1 cellular context compared by ENCODE assay signal in the genomic region with DNA sequence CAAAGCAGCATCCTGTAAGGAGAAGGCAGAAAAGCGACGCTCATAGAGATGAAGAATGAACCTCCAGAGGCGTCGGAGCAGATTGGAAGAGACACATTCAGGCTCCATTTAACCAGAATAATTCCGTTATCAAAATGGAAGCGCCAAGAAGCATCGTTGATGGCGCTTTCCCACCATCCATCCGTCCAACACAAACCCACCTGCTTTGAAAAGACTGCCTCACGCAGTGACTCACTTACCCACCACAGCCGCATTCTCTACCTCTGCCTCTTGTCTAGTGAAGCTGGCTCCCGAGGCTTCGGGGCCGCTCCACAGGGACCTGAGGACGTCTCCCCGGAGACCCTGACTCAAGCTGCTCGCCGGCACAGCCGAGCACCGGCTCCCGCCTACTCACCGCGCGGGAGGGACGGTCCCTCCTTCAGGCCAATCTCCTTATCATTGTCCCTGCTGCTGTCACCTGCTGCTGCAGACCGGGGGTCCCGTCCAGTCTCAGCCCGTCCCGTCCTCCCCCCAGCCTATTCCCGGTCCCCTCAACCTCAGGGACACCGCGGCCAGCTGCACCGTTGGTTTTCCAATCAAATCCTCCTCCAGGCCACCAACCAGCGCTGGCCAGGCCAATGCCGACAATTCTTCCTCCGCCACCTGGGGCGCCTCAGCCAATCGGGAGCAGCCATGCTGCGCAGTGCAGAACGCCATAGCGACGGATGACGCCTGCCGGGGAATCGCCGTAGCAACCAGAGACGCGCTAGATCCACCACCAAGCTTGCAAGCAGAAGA.
A peak's percentile ranks its signal among the peaks of the same experiment; 100 is the strongest.
TF ChIP-seq lines count a peak whose summit lies in the region.

A gene with protein sequence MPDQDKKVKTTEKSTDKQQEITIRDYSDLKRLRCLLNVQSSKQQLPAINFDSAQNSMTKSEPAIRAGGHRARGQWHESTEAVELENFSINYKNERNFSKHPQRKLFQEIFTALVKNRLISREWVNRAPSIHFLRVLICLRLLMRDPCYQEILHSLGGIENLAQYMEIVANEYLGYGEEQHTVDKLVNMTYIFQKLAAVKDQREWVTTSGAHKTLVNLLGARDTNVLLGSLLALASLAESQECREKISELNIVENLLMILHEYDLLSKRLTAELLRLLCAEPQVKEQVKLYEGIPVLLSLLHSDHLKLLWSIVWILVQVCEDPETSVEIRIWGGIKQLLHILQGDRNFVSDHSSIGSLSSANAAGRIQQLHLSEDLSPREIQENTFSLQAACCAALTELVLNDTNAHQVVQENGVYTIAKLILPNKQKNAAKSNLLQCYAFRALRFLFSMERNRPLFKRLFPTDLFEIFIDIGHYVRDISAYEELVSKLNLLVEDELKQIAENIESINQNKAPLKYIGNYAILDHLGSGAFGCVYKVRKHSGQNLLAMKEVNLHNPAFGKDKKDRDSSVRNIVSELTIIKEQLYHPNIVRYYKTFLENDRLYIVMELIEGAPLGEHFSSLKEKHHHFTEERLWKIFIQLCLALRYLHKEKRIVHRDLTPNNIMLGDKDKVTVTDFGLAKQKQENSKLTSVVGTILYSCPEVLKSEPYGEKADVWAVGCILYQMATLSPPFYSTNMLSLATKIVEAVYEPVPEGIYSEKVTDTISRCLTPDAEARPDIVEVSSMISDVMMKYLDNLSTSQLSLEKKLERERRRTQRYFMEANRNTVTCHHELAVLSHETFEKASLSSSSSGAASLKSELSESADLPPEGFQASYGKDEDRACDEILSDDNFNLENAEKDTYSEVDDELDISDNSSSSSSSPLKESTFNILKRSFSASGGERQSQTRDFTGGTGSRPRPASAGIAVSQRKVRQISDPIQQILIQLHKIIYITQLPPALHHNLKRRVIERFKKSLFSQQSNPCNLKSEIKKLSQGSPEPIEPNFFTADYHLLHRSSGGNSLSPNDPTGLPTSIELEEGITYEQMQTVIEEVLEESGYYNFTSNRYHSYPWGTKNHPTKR (minus strand): TSS at position 553 of the 777 bp plus-strand sequence. CDS start 16,501 bp downstream, outside the sequence.

TF ChIP-seq in HEK293, 187 proteins besides CTCF, POLR2A, EP300 and RAD21 (continues in another document):
- TF ChIP-seq ZBTB20 (tag by site-specific recombination; IDR thresholded peaks at IDR 0.05) = peak; percentile 42; the same call in 1 of the 2 replicates
- TF ChIP-seq, protein P1, sequence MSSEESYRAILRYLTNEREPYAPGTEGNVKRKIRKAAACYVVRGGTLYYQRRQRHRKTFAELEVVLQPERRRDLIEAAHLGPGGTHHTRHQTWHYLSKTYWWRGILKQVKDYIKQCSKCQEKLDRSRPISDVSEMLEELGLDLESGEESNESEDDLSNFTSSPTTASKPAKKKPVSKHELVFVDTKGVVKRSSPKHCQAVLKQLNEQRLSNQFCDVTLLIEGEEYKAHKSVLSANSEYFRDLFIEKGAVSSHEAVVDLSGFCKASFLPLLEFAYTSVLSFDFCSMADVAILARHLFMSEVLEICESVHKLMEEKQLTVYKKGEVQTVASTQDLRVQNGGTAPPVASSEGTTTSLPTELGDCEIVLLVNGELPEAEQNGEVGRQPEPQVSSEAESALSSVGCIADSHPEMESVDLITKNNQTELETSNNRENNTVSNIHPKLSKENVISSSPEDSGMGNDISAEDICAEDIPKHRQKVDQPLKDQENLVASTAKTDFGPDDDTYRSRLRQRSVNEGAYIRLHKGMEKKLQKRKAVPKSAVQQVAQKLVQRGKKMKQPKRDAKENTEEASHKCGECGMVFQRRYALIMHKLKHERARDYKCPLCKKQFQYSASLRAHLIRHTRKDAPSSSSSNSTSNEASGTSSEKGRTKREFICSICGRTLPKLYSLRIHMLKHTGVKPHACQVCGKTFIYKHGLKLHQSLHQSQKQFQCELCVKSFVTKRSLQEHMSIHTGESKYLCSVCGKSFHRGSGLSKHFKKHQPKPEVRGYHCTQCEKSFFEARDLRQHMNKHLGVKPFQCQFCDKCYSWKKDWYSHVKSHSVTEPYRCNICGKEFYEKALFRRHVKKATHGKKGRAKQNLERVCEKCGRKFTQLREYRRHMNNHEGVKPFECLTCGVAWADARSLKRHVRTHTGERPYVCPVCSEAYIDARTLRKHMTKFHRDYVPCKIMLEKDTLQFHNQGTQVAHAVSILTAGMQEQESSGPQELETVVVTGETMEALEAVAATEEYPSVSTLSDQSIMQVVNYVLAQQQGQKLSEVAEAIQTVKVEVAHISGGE (tag by site-specific recombination; conservative IDR thresholded peaks at IDR 0.05; ENCODE audit: low read depth) = peak; percentile 74
- TF ChIP-seq RBAK (tag by site-specific recombination; IDR thresholded peaks at IDR 0.05) = no peak
- TF ChIP-seq ZNF423 (tag by site-specific recombination; IDR thresholded peaks at IDR 0.05) = no peak
- no peak for TF ChIP-seq ZNF529 (tag by site-specific recombination; IDR thresholded peaks at IDR 0.05; ENCODE audit: insufficient replicate concordance)
- TF ChIP-seq, protein P2, sequence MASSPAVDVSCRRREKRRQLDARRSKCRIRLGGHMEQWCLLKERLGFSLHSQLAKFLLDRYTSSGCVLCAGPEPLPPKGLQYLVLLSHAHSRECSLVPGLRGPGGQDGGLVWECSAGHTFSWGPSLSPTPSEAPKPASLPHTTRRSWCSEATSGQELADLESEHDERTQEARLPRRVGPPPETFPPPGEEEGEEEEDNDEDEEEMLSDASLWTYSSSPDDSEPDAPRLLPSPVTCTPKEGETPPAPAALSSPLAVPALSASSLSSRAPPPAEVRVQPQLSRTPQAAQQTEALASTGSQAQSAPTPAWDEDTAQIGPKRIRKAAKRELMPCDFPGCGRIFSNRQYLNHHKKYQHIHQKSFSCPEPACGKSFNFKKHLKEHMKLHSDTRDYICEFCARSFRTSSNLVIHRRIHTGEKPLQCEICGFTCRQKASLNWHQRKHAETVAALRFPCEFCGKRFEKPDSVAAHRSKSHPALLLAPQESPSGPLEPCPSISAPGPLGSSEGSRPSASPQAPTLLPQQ (tag by site-specific recombination; IDR thresholded peaks at IDR 0.05) = no peak
- TF ChIP-seq ZNF211 (tag by site-specific recombination; IDR thresholded peaks at IDR 0.05; ENCODE audit: low read depth) = no peak
- TF ChIP-seq, protein P3, sequence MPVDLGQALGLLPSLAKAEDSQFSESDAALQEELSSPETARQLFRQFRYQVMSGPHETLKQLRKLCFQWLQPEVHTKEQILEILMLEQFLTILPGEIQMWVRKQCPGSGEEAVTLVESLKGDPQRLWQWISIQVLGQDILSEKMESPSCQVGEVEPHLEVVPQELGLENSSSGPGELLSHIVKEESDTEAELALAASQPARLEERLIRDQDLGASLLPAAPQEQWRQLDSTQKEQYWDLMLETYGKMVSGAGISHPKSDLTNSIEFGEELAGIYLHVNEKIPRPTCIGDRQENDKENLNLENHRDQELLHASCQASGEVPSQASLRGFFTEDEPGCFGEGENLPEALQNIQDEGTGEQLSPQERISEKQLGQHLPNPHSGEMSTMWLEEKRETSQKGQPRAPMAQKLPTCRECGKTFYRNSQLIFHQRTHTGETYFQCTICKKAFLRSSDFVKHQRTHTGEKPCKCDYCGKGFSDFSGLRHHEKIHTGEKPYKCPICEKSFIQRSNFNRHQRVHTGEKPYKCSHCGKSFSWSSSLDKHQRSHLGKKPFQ (tag by site-specific recombination; IDR thresholded peaks at IDR 0.05) = no peak
- TF ChIP-seq ZNF324 (tag by site-specific recombination; IDR thresholded peaks at IDR 0.05) = no peak
- TF ChIP-seq, protein P4, sequence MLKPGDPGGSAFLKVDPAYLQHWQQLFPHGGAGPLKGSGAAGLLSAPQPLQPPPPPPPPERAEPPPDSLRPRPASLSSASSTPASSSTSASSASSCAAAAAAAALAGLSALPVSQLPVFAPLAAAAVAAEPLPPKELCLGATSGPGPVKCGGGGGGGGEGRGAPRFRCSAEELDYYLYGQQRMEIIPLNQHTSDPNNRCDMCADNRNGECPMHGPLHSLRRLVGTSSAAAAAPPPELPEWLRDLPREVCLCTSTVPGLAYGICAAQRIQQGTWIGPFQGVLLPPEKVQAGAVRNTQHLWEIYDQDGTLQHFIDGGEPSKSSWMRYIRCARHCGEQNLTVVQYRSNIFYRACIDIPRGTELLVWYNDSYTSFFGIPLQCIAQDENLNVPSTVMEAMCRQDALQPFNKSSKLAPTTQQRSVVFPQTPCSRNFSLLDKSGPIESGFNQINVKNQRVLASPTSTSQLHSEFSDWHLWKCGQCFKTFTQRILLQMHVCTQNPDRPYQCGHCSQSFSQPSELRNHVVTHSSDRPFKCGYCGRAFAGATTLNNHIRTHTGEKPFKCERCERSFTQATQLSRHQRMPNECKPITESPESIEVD (tag by site-specific recombination; IDR thresholded peaks at IDR 0.05) = no peak
- TF ChIP-seq, protein P5, sequence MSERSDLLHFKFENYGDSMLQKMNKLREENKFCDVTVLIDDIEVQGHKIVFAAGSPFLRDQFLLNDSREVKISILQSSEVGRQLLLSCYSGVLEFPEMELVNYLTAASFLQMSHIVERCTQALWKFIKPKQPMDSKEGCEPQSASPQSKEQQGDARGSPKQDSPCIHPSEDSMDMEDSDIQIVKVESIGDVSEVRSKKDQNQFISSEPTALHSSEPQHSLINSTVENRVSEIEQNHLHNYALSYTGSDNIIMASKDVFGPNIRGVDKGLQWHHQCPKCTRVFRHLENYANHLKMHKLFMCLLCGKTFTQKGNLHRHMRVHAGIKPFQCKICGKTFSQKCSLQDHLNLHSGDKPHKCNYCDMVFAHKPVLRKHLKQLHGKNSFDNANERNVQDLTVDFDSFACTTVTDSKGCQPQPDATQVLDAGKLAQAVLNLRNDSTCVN (tag by site-specific recombination; optimal IDR thresholded peaks at IDR 0.05) = no peak
- no peak for TF ChIP-seq WT1 (tag by site-specific recombination; IDR thresholded peaks at IDR 0.05)
- TF ChIP-seq KLF16 (tag by site-specific recombination; IDR thresholded peaks at IDR 0.05) = no peak
- no peak for TF ChIP-seq ZNF530 (tag by site-specific recombination; IDR thresholded peaks at IDR 0.05; ENCODE audit: low read depth)
- TF ChIP-seq, protein P6, sequence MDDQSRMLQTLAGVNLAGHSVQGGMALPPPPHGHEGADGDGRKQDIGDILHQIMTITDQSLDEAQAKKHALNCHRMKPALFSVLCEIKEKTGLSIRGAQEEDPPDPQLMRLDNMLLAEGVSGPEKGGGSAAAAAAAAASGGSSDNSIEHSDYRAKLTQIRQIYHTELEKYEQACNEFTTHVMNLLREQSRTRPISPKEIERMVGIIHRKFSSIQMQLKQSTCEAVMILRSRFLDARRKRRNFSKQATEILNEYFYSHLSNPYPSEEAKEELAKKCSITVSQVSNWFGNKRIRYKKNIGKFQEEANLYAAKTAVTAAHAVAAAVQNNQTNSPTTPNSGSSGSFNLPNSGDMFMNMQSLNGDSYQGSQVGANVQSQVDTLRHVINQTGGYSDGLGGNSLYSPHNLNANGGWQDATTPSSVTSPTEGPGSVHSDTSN (CRISPR knock-in tag; IDR thresholded peaks at IDR 0.05) = no peak
- no peak for TF ChIP-seq ZNF140 (tag by site-specific recombination; IDR thresholded peaks at IDR 0.05)
- no peak for TF ChIP-seq ZNF157 (tag by site-specific recombination; IDR thresholded peaks at IDR 0.05)
- TF ChIP-seq ZNF792 (tag by site-specific recombination; IDR thresholded peaks at IDR 0.05) = no peak
- TF ChIP-seq ZBTB7A (tag by site-specific recombination; IDR thresholded peaks at IDR 0.05; ENCODE audit: low read depth) = no peak
- TF ChIP-seq OSR2 (tag by site-specific recombination; IDR thresholded peaks at IDR 0.05) = no peak
- TF ChIP-seq ZNF266 (tag by site-specific recombination; IDR thresholded peaks at IDR 0.05; ENCODE audit: low read depth) = no peak
- TF ChIP-seq ZNF621 (tag by site-specific recombination; IDR thresholded peaks at IDR 0.05) = 0 out of 2 replicates have a peak, but pooled peaks have one; percentile 25
- no peak for TF ChIP-seq ZNF785 (tag by site-specific recombination; IDR thresholded peaks at IDR 0.05)
- no peak for TF ChIP-seq KLF1 (tag by site-specific recombination; IDR thresholded peaks at IDR 0.05)
- TF ChIP-seq BCL11A (tag by site-specific recombination; IDR thresholded peaks at IDR 0.05; ENCODE audit: low read depth) = no peak
- TF ChIP-seq ZNF549 (tag by site-specific recombination; IDR thresholded peaks at IDR 0.05) = no peak
- no peak for TF ChIP-seq ZNF366 (tag by site-specific recombination; conservative IDR thresholded peaks at IDR 0.05)
- no peak for TF ChIP-seq ZBTB1 (tag by site-specific recombination; IDR thresholded peaks at IDR 0.05)
- TF ChIP-seq ZNF10 (tag by site-specific recombination; IDR thresholded peaks at IDR 0.05) = no peak
- TF ChIP-seq, protein P7, sequence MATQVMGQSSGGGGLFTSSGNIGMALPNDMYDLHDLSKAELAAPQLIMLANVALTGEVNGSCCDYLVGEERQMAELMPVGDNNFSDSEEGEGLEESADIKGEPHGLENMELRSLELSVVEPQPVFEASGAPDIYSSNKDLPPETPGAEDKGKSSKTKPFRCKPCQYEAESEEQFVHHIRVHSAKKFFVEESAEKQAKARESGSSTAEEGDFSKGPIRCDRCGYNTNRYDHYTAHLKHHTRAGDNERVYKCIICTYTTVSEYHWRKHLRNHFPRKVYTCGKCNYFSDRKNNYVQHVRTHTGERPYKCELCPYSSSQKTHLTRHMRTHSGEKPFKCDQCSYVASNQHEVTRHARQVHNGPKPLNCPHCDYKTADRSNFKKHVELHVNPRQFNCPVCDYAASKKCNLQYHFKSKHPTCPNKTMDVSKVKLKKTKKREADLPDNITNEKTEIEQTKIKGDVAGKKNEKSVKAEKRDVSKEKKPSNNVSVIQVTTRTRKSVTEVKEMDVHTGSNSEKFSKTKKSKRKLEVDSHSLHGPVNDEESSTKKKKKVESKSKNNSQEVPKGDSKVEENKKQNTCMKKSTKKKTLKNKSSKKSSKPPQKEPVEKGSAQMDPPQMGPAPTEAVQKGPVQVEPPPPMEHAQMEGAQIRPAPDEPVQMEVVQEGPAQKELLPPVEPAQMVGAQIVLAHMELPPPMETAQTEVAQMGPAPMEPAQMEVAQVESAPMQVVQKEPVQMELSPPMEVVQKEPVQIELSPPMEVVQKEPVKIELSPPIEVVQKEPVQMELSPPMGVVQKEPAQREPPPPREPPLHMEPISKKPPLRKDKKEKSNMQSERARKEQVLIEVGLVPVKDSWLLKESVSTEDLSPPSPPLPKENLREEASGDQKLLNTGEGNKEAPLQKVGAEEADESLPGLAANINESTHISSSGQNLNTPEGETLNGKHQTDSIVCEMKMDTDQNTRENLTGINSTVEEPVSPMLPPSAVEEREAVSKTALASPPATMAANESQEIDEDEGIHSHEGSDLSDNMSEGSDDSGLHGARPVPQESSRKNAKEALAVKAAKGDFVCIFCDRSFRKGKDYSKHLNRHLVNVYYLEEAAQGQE (tag by site-specific recombination; IDR thresholded peaks at IDR 0.05) = no peak
- no peak for TF ChIP-seq ZNF747 (tag by site-specific recombination; IDR thresholded peaks at IDR 0.05)
- no peak for TF ChIP-seq ZNF561 (tag by site-specific recombination; IDR thresholded peaks at IDR 0.05; ENCODE audit: borderline replicate concordance)
- TF ChIP-seq, protein P8, sequence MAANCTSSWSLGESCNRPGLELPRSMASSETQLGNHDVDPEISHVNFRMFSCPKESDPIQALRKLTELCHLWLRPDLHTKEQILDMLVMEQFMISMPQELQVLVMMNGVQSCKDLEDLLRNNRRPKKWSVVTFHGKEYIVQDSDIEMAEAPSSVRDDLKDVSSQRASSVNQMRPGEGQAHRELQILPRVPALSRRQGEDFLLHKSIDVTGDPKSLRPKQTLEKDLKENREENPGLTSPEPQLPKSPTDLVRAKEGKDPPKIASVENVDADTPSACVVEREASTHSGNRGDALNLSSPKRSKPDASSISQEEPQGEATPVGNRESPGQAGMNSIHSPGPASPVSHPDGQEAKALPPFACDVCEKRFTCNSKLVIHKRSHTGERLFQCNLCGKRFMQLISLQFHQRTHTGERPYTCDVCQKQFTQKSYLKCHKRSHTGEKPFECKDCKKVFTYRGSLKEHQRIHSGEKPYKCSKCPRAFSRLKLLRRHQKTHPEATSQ (tag by site-specific recombination; IDR thresholded peaks at IDR 0.05) = no peak
- TF ChIP-seq ZNF184 (tag by site-specific recombination; IDR thresholded peaks at IDR 0.05) = no peak
- peak; percentile 73; the same call in 1 of the 2 replicates for TF ChIP-seq GLIS2 (tag by site-specific recombination; IDR thresholded peaks at IDR 0.05)
- no peak for TF ChIP-seq ZNF433 (tag by site-specific recombination; IDR thresholded peaks at IDR 0.05; ENCODE audit: low read depth)
- TF ChIP-seq ZNF426 (tag by site-specific recombination; IDR thresholded peaks at IDR 0.05) = no peak
